Comparison of ENCODE assay signal across 8 cellular contexts in genomic region chr12:49664591-49665146, GRCh38. TPM values are rescaled to one million over a fixed set of nuclear protein-coding genes. Genes with fewer than 3 reads are reported as not detected.
DNase-seq lines count a peak whose midpoint lies in the region; ATAC-seq and TF ChIP-seq lines count a peak whose summit lies in the region.

No MANE protein-coding gene starts in this region.

- H3K4me1 Mint-ChIP-seq in WTC11, result peaks cover 23% of the 10 kb centered on the region
- H3K4me1 Mint-ChIP-seq in memory B cell, result peaks cover 71% of the 10 kb centered on the region

- H3K27ac Mint-ChIP-seq in WTC11 (peak overlapping the region; percentile 60), memory B cell (peak overlapping the region; percentile 89)

- H3K9me3 Mint-ChIP-seq in WTC11 (no peaks in the 10 kb centered on the region), memory B cell (no peaks in the 10 kb centered on the region)

- H3K36me3 Mint-ChIP-seq in WTC11 (peaks cover 13% of the 10 kb centered on the region), memory B cell (peaks cover 4% of the 10 kb centered on the region)

- no peak for TF ChIP-seq CTCF in WTC11 (IDR thresholded peaks at IDR 0.05)

- CTCF ChIA-PET in WTC11 (lab: Charles Lee), result interaction anchor here (2.2 kb wide), 1 partner anchor 76 kb away, joined by 19 read pairs; the partner anchor contains the start of gene TMBIM6

- POLR2A ChIA-PET in WTC11 (lab: Charles Lee), result no interaction called here

- DNase-seq in WTC11 (ENCODE audit: low spot score), result no peak
- no peak for DNase-seq in memory B cell (ENCODE audit: low spot score in 2 of 2)
- DNase-seq in NOMO-1 (lab: John Stamatoyannopoulos, UW; ENCODE audit: unreplicated experiment in 2 of 2), result no peak
- no peak for DNase-seq in pons (ENCODE audit: low spot score)

- ATAC-seq in GM18519 (IDR thresholded peaks at IDR 0.05; ENCODE audit: low FRiP score, unreplicated experiment) (peak; percentile 59), HG02678 (IDR thresholded peaks at IDR 0.05; ENCODE audit: unreplicated experiment) (peak; percentile 57), WTC11 (no peak), memory B cell (ENCODE audit: low read depth) (no peak), HG03457 (IDR thresholded peaks at IDR 0.05; ENCODE audit: unreplicated experiment) (no peak)
- no peak for ATAC-seq in activated CD4-positive, CD25-positive, alpha-beta regulatory T cell treated with anti-CD3 and anti-CD28 coated beads, Interleukin-2, amount 50 U/mL, for 24 hours

- H3K27me3 Mint-ChIP-seq in WTC11 (ENCODE audit: low read depth), result no peaks in the 10 kb centered on the region
- no peaks in the 10 kb centered on the region for H3K27me3 Mint-ChIP-seq in memory B cell

- H3K4me3 Mint-ChIP-seq in WTC11 (no peak overlapping the region), memory B cell (no peak overlapping the region)

TF ChIP-seq in WTC11, 78 proteins besides CTCF, POLR2A, EP300 and RAD21:
- TF ChIP-seq, protein P1, sequence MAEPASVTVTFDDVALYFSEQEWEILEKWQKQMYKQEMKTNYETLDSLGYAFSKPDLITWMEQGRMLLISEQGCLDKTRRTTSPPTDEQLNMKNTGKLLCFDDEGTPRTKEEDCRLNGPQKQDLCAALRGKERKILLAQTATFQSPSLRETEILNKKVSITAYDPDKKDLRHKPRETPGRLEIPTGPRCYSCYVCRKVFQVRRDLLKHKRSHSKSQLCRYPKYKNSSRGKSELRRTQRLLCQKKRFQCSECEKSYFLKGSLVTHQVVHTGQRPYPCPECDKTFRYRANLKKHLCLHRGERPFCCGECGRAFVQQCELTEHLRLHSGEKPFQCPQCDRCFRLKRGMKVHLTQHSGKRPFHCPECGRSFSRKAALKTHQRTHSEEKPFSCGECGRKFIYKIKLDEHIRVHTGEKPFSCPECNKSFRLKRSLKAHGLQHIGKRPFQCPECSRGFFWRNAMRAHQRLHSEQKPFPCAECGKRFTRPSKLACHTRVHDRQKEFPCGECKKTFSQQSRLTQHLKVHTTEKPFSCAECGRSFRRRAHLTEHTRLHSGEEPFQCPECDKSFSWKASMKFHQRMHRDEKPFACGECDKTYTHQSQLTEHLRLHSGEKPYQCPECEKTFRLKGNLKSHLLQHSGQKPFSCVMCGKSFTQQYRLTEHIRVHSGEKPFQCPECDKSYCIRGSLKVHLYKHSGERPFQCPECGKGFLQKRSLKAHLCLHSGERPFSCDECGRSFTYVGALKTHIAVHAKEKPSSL (CRISPR knock-in tag; conservative IDR thresholded peaks at IDR 0.05), result no peak
- TF ChIP-seq NFYB (CRISPR knock-in tag; conservative IDR thresholded peaks at IDR 0.05; ENCODE audit: low read depth), result no peak
- TF ChIP-seq KAT7 (CRISPR knock-in tag; IDR thresholded peaks at IDR 0.05; ENCODE audit: borderline replicate concordance), result no peak
- TF ChIP-seq ZBTB43 (CRISPR knock-in tag; IDR thresholded peaks at IDR 0.05), result no peak
- no peak for TF ChIP-seq ZNF532 (CRISPR knock-in tag; IDR thresholded peaks at IDR 0.05; ENCODE audit: borderline replicate concordance)
- TF ChIP-seq ZNF671 (CRISPR knock-in tag; IDR thresholded peaks at IDR 0.05), result no peak
- TF ChIP-seq ZBTB21 (CRISPR knock-in tag; IDR thresholded peaks at IDR 0.05; ENCODE audit: borderline replicate concordance), result no peak
- TF ChIP-seq TEAD4 (CRISPR knock-in tag; IDR thresholded peaks at IDR 0.05), result no peak
TF ChIP-seq in WTC11: peak in this region for 0.

RNA-seq across cellular contexts. Expression of gene PRPF40B, which starts 41.3 kb away (rescaled TPM):
- total RNA-seq in WTC11 (2021), result 38.0 to 46.0 TPM (median 40.5 TPM) in 3 replicates

RNA-seq across cellular contexts. Expression of gene FMNL3, which starts 42.5 kb away (rescaled TPM):
- 15.2 to 19.3 TPM (median 15.6 TPM) in 3 replicates for total RNA-seq in WTC11 (2021)

RNA-seq across cellular contexts. Expression of gene FAM186B, which starts 59.2 kb away (rescaled TPM):
- 0.16 to 0.39 TPM (median 0.21 TPM) in 3 replicates for total RNA-seq in WTC11 (2021)

Comparison
In these comparisons a context has a peak if more than half of its experiments do, and no peak if none do; other contexts are left out.
1. ATAC-seq: peak in GM18519 (single experiment) and HG02678 (single experiment); none in WTC11 (single experiment), memory B cell (single experiment), HG03457 (single experiment) and activated CD4-positive, CD25-positive, alpha-beta regulatory T cell treated with anti-CD3 and anti-CD28 coated beads, Interleukin-2, amount 50 U/mL, for 24 hours (0 of 2).